In the genomic region with DNA sequence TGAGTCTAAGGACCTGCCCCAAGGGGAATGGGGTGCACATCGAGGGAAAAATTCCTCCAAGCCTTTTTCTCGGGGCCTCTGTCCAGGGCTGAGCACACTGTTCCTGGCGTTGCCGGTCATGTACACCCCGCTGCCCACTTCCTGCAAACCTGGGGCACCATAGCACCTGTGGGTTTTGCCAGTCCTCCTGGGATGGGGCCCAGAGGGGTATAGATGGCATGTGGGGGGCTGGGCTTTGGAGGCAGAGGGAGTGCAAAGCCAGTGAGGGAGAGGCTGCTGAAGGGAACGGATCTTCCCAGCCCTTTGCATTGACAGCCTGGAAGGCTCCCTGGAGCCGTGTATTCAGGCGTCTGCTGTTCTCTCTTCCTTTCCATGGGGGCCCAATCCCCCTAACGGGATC, we compare ENCODE assay signal across 18 cellular contexts.
"Had no signal": no experiment of that assay in that cellular context is flagged by ENCODE, and none has a peak within 500 bp of the region (broad histone marks: within the 10 kb centered on the region; RNA-seq: fewer than 3 reads in every experiment).

No MANE protein-coding gene starts in this region.

- H3K9ac ChIP-seq: neural progenitor cell, parathyroid adenoma had no signal

- H3K79me2 ChIP-seq: parathyroid adenoma had no signal

- H3K36me3 ChIP-seq: esophagus squamous epithelium, gastroesophageal sphincter, left ventricle myocardium inferior, lower lobe of right lung, neural progenitor cell, prostate gland, right lobe of liver had no signal

- H3K27ac ChIP-seq: esophagus squamous epithelium, gastroesophageal sphincter, left ventricle myocardium inferior, lower lobe of right lung, neural progenitor cell, parathyroid adenoma, prostate gland, right lobe of liver had no signal

- H3K4me3 ChIP-seq: esophagus squamous epithelium, gastroesophageal sphincter, left ventricle myocardium inferior, lower lobe of right lung, neural progenitor cell, prostate gland, right lobe of liver had no signal

- H3K4me2 ChIP-seq: neural progenitor cell had no signal

- H3K4me1 ChIP-seq: left ventricle myocardium inferior, lower lobe of right lung, parathyroid adenoma, right lobe of liver had no signal

- H2AFZ ChIP-seq: neural progenitor cell, parathyroid adenoma had no signal

- DNase-seq: esophagus squamous epithelium; foreskin fibroblast; glutamatergic neuron; immature natural killer cell; left cardiac atrium; left ventricle myocardium inferior; lower lobe of right lung; midbrain; right lobe of liver; stimulated activated CD4-positive, alpha-beta T cell treated with anti-CD3 and anti-CD28 coated beads, Interleukin-15, amount 100 ng/mL, for 24 hours; stimulated activated CD4-positive, alpha-beta T cell treated with anti-CD3 and anti-CD28 coated beads, Interleukin-2, amount 100 ng/mL, for 24 hours; stimulated activated CD4-positive, alpha-beta T cell treated with anti-CD3 and anti-CD28 coated beads, Interleukin-4, amount 100 ng/mL, for 4 hours; stimulated activated naive B cell treated with anti-CD40 and anti-IgM and Interleukin-4, amounts not matched to agents 10 μg/mL and 1 μg/mL and 100 μg/mL, for 72 hours; stimulated activated naive CD8-positive, alpha-beta T cell treated with anti-CD3 and anti-CD28 coated beads, Interleukin-15, amount 100 ng/mL, for 72 hours had no signal

- H3K9me3 ChIP-seq: esophagus squamous epithelium, gastroesophageal sphincter, left ventricle myocardium inferior, lower lobe of right lung, prostate gland, right lobe of liver had no signal

- H3K27me3 ChIP-seq: neural progenitor cell, right lobe of liver had no signal
